In the genomic region with DNA sequence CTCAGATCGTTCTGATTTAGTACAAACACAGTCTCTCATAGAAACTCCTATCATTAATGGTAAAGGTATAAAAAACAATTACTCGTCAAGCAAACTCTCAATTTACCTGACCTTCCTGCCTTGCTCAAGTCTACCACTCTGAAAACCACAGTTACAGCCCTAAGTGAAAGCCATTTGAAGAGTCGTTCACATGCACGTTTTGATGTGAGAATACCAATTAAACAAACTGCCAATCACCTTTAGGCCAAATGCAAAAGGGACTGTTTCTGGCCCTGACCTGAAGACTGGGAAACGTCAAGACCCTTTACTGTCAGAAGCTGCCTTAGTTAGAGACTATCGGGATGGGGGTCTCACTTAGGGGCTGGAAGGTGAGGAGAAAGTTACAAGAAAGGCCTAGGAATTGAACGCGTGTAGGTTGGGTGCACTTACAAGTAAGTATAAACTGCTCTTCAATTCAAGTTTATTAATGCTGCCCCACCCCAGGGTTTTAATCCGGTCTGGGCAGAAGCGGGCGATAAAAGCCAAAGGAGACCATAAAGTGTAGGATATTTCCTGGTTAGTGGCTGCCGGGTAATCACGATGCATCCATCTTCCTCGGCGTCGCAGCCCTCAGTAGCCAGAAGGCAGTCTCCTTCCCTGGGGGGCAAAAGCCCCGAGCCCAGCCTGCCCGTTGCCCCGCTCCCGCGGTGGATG, we compare ENCODE assay signal across 1 cellular context.
A peak's percentile ranks its signal among the peaks of the same experiment; 100 is the strongest.
TF ChIP-seq lines count a peak whose summit lies in the region.

No MANE protein-coding gene starts in this region.

TF ChIP-seq in K562, 482 proteins besides CTCF, POLR2A, EP300 and RAD21 (continued from another document):
- no peak for TF ChIP-seq RBM17 (IDR thresholded peaks at IDR 0.05; ENCODE audit: borderline replicate concordance, low read depth, low read length)
- TF ChIP-seq, protein P1, sequence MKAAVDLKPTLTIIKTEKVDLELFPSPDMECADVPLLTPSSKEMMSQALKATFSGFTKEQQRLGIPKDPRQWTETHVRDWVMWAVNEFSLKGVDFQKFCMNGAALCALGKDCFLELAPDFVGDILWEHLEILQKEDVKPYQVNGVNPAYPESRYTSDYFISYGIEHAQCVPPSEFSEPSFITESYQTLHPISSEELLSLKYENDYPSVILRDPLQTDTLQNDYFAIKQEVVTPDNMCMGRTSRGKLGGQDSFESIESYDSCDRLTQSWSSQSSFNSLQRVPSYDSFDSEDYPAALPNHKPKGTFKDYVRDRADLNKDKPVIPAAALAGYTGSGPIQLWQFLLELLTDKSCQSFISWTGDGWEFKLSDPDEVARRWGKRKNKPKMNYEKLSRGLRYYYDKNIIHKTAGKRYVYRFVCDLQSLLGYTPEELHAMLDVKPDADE (conservative IDR thresholded peaks at IDR 0.05; ENCODE audit: control insufficient read depth, low read depth, low read length) = no peak
- no peak for TF ChIP-seq CREB1 (IDR thresholded peaks at IDR 0.05)
- peak; percentile 24; the same call in 1 of the 2 replicates for TF ChIP-seq CREB1 (CRISPR knock-in tag; IDR thresholded peaks at IDR 0.05)
- TF ChIP-seq, protein P2, sequence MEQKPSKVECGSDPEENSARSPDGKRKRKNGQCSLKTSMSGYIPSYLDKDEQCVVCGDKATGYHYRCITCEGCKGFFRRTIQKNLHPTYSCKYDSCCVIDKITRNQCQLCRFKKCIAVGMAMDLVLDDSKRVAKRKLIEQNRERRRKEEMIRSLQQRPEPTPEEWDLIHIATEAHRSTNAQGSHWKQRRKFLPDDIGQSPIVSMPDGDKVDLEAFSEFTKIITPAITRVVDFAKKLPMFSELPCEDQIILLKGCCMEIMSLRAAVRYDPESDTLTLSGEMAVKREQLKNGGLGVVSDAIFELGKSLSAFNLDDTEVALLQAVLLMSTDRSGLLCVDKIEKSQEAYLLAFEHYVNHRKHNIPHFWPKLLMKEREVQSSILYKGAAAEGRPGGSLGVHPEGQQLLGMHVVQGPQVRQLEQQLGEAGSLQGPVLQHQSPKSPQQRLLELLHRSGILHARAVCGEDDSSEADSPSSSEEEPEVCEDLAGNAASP (IDR thresholded peaks at IDR 0.05) = no peak
- peak; percentile 31 for TF ChIP-seq PHF20 (IDR thresholded peaks at IDR 0.05; ENCODE audit: partially characterized antibody)
